In the genomic region with DNA sequence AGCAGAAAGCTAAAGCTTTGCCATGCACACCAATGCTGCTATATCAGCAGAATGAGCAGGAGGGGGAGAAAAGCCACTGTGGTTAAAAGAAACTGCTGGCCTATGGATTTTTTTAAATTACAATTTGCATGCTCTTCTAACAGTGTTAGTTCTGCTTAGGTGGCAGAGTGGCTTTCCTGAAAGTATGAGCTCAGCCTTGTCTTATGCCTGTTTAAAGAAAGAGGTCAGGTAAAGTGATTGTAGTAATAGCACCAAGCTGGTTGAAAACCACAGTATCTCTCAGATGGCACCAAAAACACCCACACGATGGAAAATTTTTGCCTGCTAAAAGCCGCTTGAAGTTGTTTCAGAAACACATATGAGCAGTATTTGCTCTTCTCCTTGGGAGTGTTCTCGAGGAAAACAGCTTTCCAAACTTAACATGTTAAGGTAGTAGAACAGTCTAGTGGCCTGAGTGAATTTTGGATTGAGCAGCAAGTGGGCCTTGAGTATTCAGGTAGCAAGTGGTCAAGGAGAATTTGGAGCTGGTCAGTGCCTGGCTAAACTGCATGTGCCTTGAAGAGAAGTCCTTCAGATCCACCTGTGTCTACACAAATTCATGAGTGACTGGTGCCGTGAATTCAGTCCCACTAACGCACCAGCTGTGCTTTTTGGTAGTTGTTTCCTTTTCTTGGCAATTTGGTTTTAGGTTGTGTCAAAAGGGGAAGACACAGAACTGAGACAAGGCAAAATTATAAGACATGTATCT, we compare ENCODE assay signal across 8 cellular contexts. TPM values are rescaled to one million over a fixed set of nuclear protein-coding genes. Genes with fewer than 3 reads are reported as not detected.
A peak's percentile ranks its signal among the peaks of the same experiment; 100 is the strongest.
DNase-seq lines count a peak whose midpoint lies in the region; ATAC-seq, FAIRE-seq and TF ChIP-seq lines count a peak whose summit lies in the region.

No MANE protein-coding gene starts in this region.

- H3K9me2 ChIP-seq in Karpas-422 (replicated peaks; ENCODE audit: insufficient read depth, low read length) = no peaks in the 10 kb centered on the region
- no peaks in the 10 kb centered on the region for H3K9me2 ChIP-seq in SK-N-SH

- peak; percentile 89 for ATAC-seq in GM21529 (IDR thresholded peaks at IDR 0.05; ENCODE audit: unreplicated experiment)

- H3F3A ChIP-seq in SK-N-SH (replicated peaks; ENCODE audit: insufficient read depth) = peaks cover 2% of the 10 kb centered on the region

- H3K4me2 ChIP-seq in Karpas-422 (ENCODE audit: low read depth, low read length, poor library complexity, severe bottlenecking) (peak overlapping the region; percentile 26), SK-N-SH (no peak overlapping the region)

- H2AFZ ChIP-seq in Karpas-422 (ENCODE audit: low read length) (no peak overlapping the region), SK-N-SH (ENCODE audit: low read depth) (no peak overlapping the region)

- no peaks in the 10 kb centered on the region for H3K36me3 ChIP-seq in Karpas-422 (ENCODE audit: insufficient read depth, low read length)
- no peaks in the 10 kb centered on the region for H3K36me3 ChIP-seq in SK-N-SH (replicated peaks in 1 of 2; ENCODE audit: control insufficient read depth in 1 of 2, insufficient read depth in 2 of 2, low read length in 1 of 2)

- no peak for TF ChIP-seq EP300 in SK-N-SH (IDR thresholded peaks at IDR 0.05; ENCODE audit: borderline replicate concordance in 1 of 2, low read depth in 1 of 2, low read length in 1 of 2)

- no peak overlapping the region for H3K9ac ChIP-seq in Karpas-422 (ENCODE audit: low read length)
- H3K9ac ChIP-seq in SK-N-SH = no peak overlapping the region

- no peak overlapping the region for H3K27ac ChIP-seq in Karpas-422 (ENCODE audit: low read length)
- H3K27ac ChIP-seq in SK-N-SH (ENCODE audit: low read depth in 2 of 2, low read length in 1 of 2) = no peak overlapping the region

- WGBS in SK-N-SH (ENCODE audit: low lambda C conversion rate) = 95% methylated on average over 5 of the region's 5 CpGs

- peaks cover 16% of the 10 kb centered on the region for H3K4me1 ChIP-seq in Karpas-422 (ENCODE audit: low read length)
- H3K4me1 ChIP-seq in SK-N-SH (ENCODE audit: control insufficient read depth in 1 of 2, insufficient read depth in 2 of 2, low read depth in 1 of 2, low read length in 1 of 2) = no peaks in the 10 kb centered on the region

- TF ChIP-seq POLR2A in GM12891 (IDR thresholded peaks at IDR 0.05; ENCODE audit: low read depth, low read length) = no peak

- no peaks in the 10 kb centered on the region for H3K9me3 ChIP-seq in Karpas-422 (ENCODE audit: low read length)
- no peaks in the 10 kb centered on the region for H3K9me3 ChIP-seq in SK-N-SH

- H4K20me1 ChIP-seq in Karpas-422 (ENCODE audit: insufficient read depth, low read depth, low read length) (no peaks in the 10 kb centered on the region), SK-N-SH (ENCODE audit: insufficient read depth) (no peaks in the 10 kb centered on the region)

- no peaks in the 10 kb centered on the region for H3K27me3 ChIP-seq in Karpas-422 (ENCODE audit: low read length)
- H3K27me3 ChIP-seq in SK-N-SH (ENCODE audit: insufficient read depth) = no peaks in the 10 kb centered on the region

- TF ChIP-seq RAD21 in SK-N-SH (IDR thresholded peaks at IDR 0.05; ENCODE audit: low read length) = no peak

- no peaks in the 10 kb centered on the region for H3K79me2 ChIP-seq in Karpas-422 (ENCODE audit: low read length)
- H3K79me2 ChIP-seq in SK-N-SH (ENCODE audit: insufficient read depth) = no peaks in the 10 kb centered on the region

- CTCF ChIA-PET in SK-N-SH (lab: Yijun Ruan, JAX) = interaction anchor here (1.1 to 2.6 kb wide), 3 partner anchors 9 to 434 kb away, joined by 3 to 21 read pairs (median 3); no protein-coding TSS in a partner anchor

- no peak overlapping the region for H3K4me3 ChIP-seq in Karpas-422 (ENCODE audit: low read length)
- no peak overlapping the region for H3K4me3 ChIP-seq in SK-N-SH (ENCODE audit: low read depth in 2 of 2, low read length in 1 of 2)

- FAIRE-seq in GM12891 (lab: Jason Lieb, UNC) = peak; percentile 89

- TF ChIP-seq CTCF in SK-N-SH (IDR thresholded peaks at IDR 0.05) = no peak

- POLR2A ChIA-PET in SK-N-SH (lab: Yijun Ruan, JAX) = no interaction called here

- no peak for DNase-seq in GM12891 (ENCODE audit: insufficient read length, low spot score)
- peak; percentile 63 for DNase-seq in Karpas-422
- peak; percentile 65 for DNase-seq in central memory CD4-positive, alpha-beta T cell
- no peak for DNase-seq in islet precursor cell
- no peak for DNase-seq in NCI-H446 treated with DMSO at 0.1 percent for 48 hours (lab: John Stamatoyannopoulos, UW)
- DNase-seq in cerebellum (ENCODE audit: low spot score) = no peak
- no peak for DNase-seq in SK-N-SH

TF ChIP-seq in GM12891, 5 proteins besides CTCF, POLR2A, EP300 and RAD21:
- TF ChIP-seq SPI1 (IDR thresholded peaks at IDR 0.05; ENCODE audit: low read depth, low read length) = 0 out of 2 replicates have a peak, but pooled peaks have one; percentile 28
- no peak for TF ChIP-seq PAX5 (IDR thresholded peaks at IDR 0.05; ENCODE audit: insufficient read depth, low read length, severe bottlenecking)
- no peak for TF ChIP-seq POLR2AphosphoS5 (IDR thresholded peaks at IDR 0.05; ENCODE audit: low read depth, low read length)
- TF ChIP-seq POU2F2 (IDR thresholded peaks at IDR 0.05; ENCODE audit: low read depth, low read length) = peak; percentile 59; the same call in 1 of the 2 replicates
- TF ChIP-seq TAF1 (IDR thresholded peaks at IDR 0.05; ENCODE audit: low read depth, low read length) = no peak
TF ChIP-seq in GM12891: peak in this region for 2.

TF ChIP-seq in SK-N-SH, 30 proteins besides CTCF, POLR2A, EP300 and RAD21 (continues in another document):
- no peak for TF ChIP-seq TEAD4 (IDR thresholded peaks at IDR 0.05; ENCODE audit: borderline replicate concordance, insufficient read depth)
- no peak for TF ChIP-seq REST (IDR thresholded peaks at IDR 0.05; ENCODE audit: low read depth, low read length)
- TF ChIP-seq USF1 (IDR thresholded peaks at IDR 0.05; ENCODE audit: borderline replicate concordance, low read depth) = no peak
- no peak for TF ChIP-seq RFX5 (IDR thresholded peaks at IDR 0.05; ENCODE audit: low read length)
- no peak for TF ChIP-seq TAF1 (IDR thresholded peaks at IDR 0.05; ENCODE audit: borderline replicate concordance, low read depth, low read length)
- no peak for TF ChIP-seq GABPA (IDR thresholded peaks at IDR 0.05; ENCODE audit: low read depth)
- TF ChIP-seq MXI1 (IDR thresholded peaks at IDR 0.05; ENCODE audit: low read depth, low read length) = no peak
- TF ChIP-seq IRF3 (IDR thresholded peaks at IDR 0.05; ENCODE audit: low read depth, low read length) = no peak
- TF ChIP-seq JUND (IDR thresholded peaks at IDR 0.05) = no peak
- TF ChIP-seq FOXM1 (IDR thresholded peaks at IDR 0.05; ENCODE audit: low read depth) = no peak
- no peak for TF ChIP-seq GATA2 (CRISPR knock-in tag; IDR thresholded peaks at IDR 0.05)

RNA-seq across cellular contexts. Expression of gene NDUFV2, which starts 19.6 kb away (rescaled TPM):
- polyA plus RNA-seq in GM12891 (2012; ENCODE audit: low read depth, missing spikeins) = 236 TPM
- total RNA-seq in Karpas-422 (2014; rRNA removed; shearing (Covaris generic); ENCODE audit: low replicate concordance) = 88.7 and 139 TPM in 2 replicates
- 80.8 TPM for total RNA-seq in cerebellum
- polyA plus RNA-seq in SK-N-SH (2012; rRNA removed) = 99.1 and 101 TPM in 2 replicates
- polyA plus RNA-seq in SK-N-SH (2012; cell fraction: cytosol; rRNA removed) = 121 and 162 TPM in 2 replicates
- 27.9 and 46.5 TPM in 2 replicates for polyA plus RNA-seq in SK-N-SH (2012; cell fraction: nucleus; rRNA removed)

RNA-seq across cellular contexts. Expression of gene ANKRD12, which starts 53.6 kb away (rescaled TPM):
- polyA plus RNA-seq in GM12891 (2012; ENCODE audit: low read depth, missing spikeins) = 13.4 TPM
- total RNA-seq in Karpas-422 (2014; rRNA removed; shearing (Covaris generic); ENCODE audit: low replicate concordance) = 16.8 and 23.4 TPM in 2 replicates
- total RNA-seq in cerebellum = 102 TPM
- polyA plus RNA-seq in SK-N-SH (2012; rRNA removed) = 1.1 and 1.3 TPM in 2 replicates
- 1.4 and 1.6 TPM in 2 replicates for polyA plus RNA-seq in SK-N-SH (2012; cell fraction: cytosol; rRNA removed)
- polyA plus RNA-seq in SK-N-SH (2012; cell fraction: nucleus; rRNA removed) = 2.6 and 2.7 TPM in 2 replicates

Comparison
In these comparisons a context has a peak if more than half of its experiments do, and no peak if none do; other contexts are left out.
1. DNase-seq: peak in Karpas-422 (single experiment) and central memory CD4-positive, alpha-beta T cell (single experiment); none in GM12891 (single experiment), islet precursor cell (single experiment), NCI-H446 treated with DMSO at 0.1 percent for 48 hours (single experiment), cerebellum (single experiment) and SK-N-SH (single experiment).